1 cellular context compared by ENCODE assay signal in the genomic region with DNA sequence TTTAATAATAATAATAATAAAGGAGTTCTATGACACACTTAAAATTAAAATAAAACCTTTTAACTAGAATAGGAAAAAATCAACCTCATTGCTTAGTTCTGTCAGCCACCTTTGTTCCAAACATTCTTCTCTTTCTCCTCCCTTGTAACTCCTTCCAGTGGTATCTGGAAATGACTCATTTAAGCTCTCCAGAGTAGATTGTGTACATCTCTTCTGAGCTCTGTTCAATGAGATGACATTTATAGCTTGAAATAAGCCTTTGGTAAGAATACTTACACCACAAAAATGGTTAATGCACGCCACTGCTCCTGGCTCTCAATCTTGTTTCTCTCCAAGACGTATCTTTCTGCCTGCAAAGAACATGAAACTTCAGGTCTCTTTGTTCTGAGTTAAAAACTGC.
TF ChIP-seq lines count a peak whose summit lies in the region.

No MANE protein-coding gene starts in this region.

TF ChIP-seq in H1, 55 proteins besides CTCF, POLR2A, EP300 and RAD21:
- no peak for TF ChIP-seq SUZ12 (IDR thresholded peaks at IDR 0.05; ENCODE audit: low read length)
- TF ChIP-seq CHD2 (IDR thresholded peaks at IDR 0.05; ENCODE audit: low read length) = no peak
- no peak for TF ChIP-seq PHF8 (conservative IDR thresholded peaks at IDR 0.05; ENCODE audit: low read depth, low read length)
- no peak for TF ChIP-seq GTF2F1 (IDR thresholded peaks at IDR 0.05; ENCODE audit: borderline replicate concordance, low read depth, low read length)
- no peak for TF ChIP-seq HDAC2 (IDR thresholded peaks at IDR 0.05; ENCODE audit: borderline replicate concordance in 1 of 2, low read depth in 2 of 2, low read length in 2 of 2)
- TF ChIP-seq SIRT6 (IDR thresholded peaks at IDR 0.05; ENCODE audit: low read length) = no peak
- TF ChIP-seq GABPA (IDR thresholded peaks at IDR 0.05; ENCODE audit: borderline replicate concordance, insufficient read depth, low read length) = no peak
- TF ChIP-seq TEAD4 (IDR thresholded peaks at IDR 0.05; ENCODE audit: low read depth, low read length) = no peak
- TF ChIP-seq SP2 (IDR thresholded peaks at IDR 0.05; ENCODE audit: low read length) = no peak
- TF ChIP-seq RFX5 (IDR thresholded peaks at IDR 0.05; ENCODE audit: borderline replicate concordance, low read depth, low read length) = no peak
- TF ChIP-seq CREB1 (IDR thresholded peaks at IDR 0.05) = no peak
- no peak for TF ChIP-seq KDM4A (IDR thresholded peaks at IDR 0.05; ENCODE audit: low read depth, low read length, severe bottlenecking)
- TF ChIP-seq RNF2 (IDR thresholded peaks at IDR 0.05; ENCODE audit: borderline replicate concordance, low read depth, low read length, missing control alignments, poor library complexity, severe bottlenecking) = no peak
- no peak for TF ChIP-seq NANOG (IDR thresholded peaks at IDR 0.05; ENCODE audit: insufficient read depth, low read depth, low read length, poor library complexity, severe bottlenecking)
